8 cellular contexts compared by ENCODE assay signal in the genomic region with DNA sequence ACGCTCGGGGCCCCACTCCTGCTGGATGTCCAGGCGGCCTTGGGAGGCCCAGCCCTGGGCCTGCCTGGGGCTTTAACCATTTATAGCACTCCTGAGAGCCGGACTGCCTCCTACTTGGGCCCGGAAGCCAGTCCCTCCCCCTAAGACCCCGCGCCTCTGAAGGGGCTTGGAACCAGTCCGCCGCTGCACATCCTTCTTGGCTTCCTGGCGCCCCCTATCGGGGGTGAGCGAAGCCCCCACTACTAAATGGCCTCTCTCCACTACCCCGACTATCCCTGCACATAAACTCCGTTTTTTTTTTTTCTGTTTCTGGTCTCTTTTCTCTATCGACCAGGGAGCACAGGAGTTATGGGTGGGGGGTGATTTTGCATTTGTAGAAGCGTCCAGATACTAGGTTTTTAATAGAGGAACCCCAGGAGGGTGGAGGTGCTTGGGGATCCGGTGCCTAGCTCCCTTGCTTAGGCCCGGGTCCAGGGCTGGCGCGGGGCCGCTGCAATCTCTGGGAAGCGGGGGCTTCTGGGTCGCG. TPM values are rescaled to one million over a fixed set of nuclear protein-coding genes. Genes with fewer than 3 reads are reported as not detected.
A peak's percentile ranks its signal among the peaks of the same experiment; 100 is the strongest.
DNase-seq lines count a peak whose midpoint lies in the region; ATAC-seq, FAIRE-seq and TF ChIP-seq lines count a peak whose summit lies in the region.

No MANE protein-coding gene starts in this region.

- CTCF ChIA-PET in A549 (lab: Yijun Ruan, JAX): interaction anchor here (0.6 to 20.5 kb wide), 24 partner anchors 14 to 216 kb away, joined by 3 to 314 read pairs (median 4); partner anchors contain the start of genes B3GNT9, CES4A, EXOC3L1 and FBXL8

- FAIRE-seq in A549 (lab: Jason Lieb, UNC): no peak

- peak; percentile 76 for TF ChIP-seq CTCF in A549 (IDR thresholded peaks at IDR 0.05)
- peak; percentile 76 for TF ChIP-seq CTCF in GM13977 (IDR thresholded peaks at IDR 0.05; ENCODE audit: extremely low read depth, insufficient read depth, missing control alignments)
- peak; percentile 28 for TF ChIP-seq CTCF in mucosa of descending colon (IDR thresholded peaks at IDR 0.05)

- TF ChIP-seq EP300 in A549 (IDR thresholded peaks at IDR 0.05): no peak

- peak in 1 of 2 experiments; percentile 39; a peak in 3 of 5 replicates for TF ChIP-seq RAD21 in A549 (conservative IDR thresholded peaks at IDR 0.05 in 1 of 2, IDR thresholded peaks at IDR 0.05 in 1 of 2)

- H3K27ac ChIP-seq in A549 (peak overlapping the region; percentile 97 to 99), ectodermal cell (ENCODE audit: insufficient read depth, low read depth, low read length, poor library complexity, severe bottlenecking) (no peak overlapping the region)

- no peaks in the 10 kb centered on the region for H3K9me3 ChIP-seq in A549
- H3K9me3 ChIP-seq in ectodermal cell (ENCODE audit: control insufficient read depth, low read length): no peaks in the 10 kb centered on the region
- H3K9me3 ChIP-seq in mucosa of descending colon: no peaks in the 10 kb centered on the region

- intact Hi-C loops in mucosa of descending colon (cut with DNase I, micrococcal nuclease): no loop called here

- peak overlapping the region; percentile 51 for H3K4me3 ChIP-seq in A549
- peak overlapping the region; percentile 32 for H3K4me3 ChIP-seq in ectodermal cell (ENCODE audit: insufficient read depth, low read depth, low read length)
- H3K4me3 ChIP-seq in mucosa of descending colon: no peak overlapping the region

- H3K4me1 ChIP-seq in A549 (peaks cover 36% of the 10 kb centered on the region), ectodermal cell (ENCODE audit: control insufficient read depth, insufficient read depth, low read length) (peaks cover 13% of the 10 kb centered on the region), mucosa of descending colon (ENCODE audit: low read depth) (peaks cover 44% of the 10 kb centered on the region)

- DNase-seq in A549 (ENCODE audit: low read depth in 1 of 2, low spot score in 1 of 2) (peak in 1 of 2 experiments; percentile 50), GM13977 (ENCODE audit: low spot score) (no peak), SK-MEL-5 (ENCODE audit: low read depth, low spot score) (peak; percentile 53), mucosa of descending colon (peak in 2 of 3 donors; percentile 65 to 68), NCI-H2196 treated with DMSO at 0.1 percent for 48 hours (lab: John Stamatoyannopoulos, UW; ENCODE audit: unreplicated experiment) (no peak), SKM-1 treated with dmso at 0.1 percent for 144 hours (lab: John Stamatoyannopoulos, UW; ENCODE audit: unreplicated experiment) (no peak)

- H3K27me3 ChIP-seq in ectodermal cell (ENCODE audit: control insufficient read depth, insufficient read depth, low read length, poor library complexity, severe bottlenecking): peaks cover 98% of the 10 kb centered on the region

- no peak for TF ChIP-seq POLR2A in A549 (IDR thresholded peaks at IDR 0.05; ENCODE audit: low read length)

- POLR2A ChIA-PET in A549 (lab: Yijun Ruan, JAX): interaction anchor here (1.0 to 2.9 kb wide), 6 partner anchors 9 to 209 kb away, joined by 3 to 46 read pairs (median 4); partner anchors contain the start of genes CES3, FBXL8, FHOD1 and TRADD

- H3K4me2 ChIP-seq in A549: peak overlapping the region; percentile 99

- 19% methylated on average over 24 of the region's 24 CpGs for WGBS in A549 (ENCODE audit: missing lambda C conversion rate)
- 2% methylated on average over 24 of the region's 24 CpGs for WGBS in ectodermal cell, 2 experiments

- H3K36me3 ChIP-seq in ectodermal cell (ENCODE audit: control insufficient read depth, insufficient read depth, low read length): no peaks in the 10 kb centered on the region
- H3K36me3 ChIP-seq in mucosa of descending colon (ENCODE audit: low read depth): no peaks in the 10 kb centered on the region

- ATAC-seq in A549 (peak; percentile 1 to 25; a peak in 4 of 6 replicates), mucosa of descending colon (no peak), GM21825 (IDR thresholded peaks at IDR 0.05; ENCODE audit: unreplicated experiment) (no peak)

- in situ Hi-C loops in GM13977 (cut with MboI; ENCODE audit: low pct_unique_long_range_greater_than_20kb, low sequenced_read_pairs, unreplicated experiment) (no loop called here), SK-MEL-5 (cut with HindIII; ENCODE audit: low pct_unique_long_range_greater_than_20kb, low sequenced_read_pairs) (no loop called here)

TF ChIP-seq in A549, 52 proteins besides CTCF, POLR2A, EP300 and RAD21:
- TF ChIP-seq NPAS2 (CRISPR knock-in tag; IDR thresholded peaks at IDR 0.05; ENCODE audit: borderline replicate concordance) (no peak), SMC3 (IDR thresholded peaks at IDR 0.05) (peak; percentile 27; the same call in 1 of the 3 replicates)

RNA-seq across cellular contexts. Expression of gene NOL3, which starts 0.6 kb away (rescaled TPM):
- polyA plus RNA-seq in A549 (2011; rRNA removed) (22.6 and 24.4 TPM in 2 replicates), A549 (2017; fragmentation: RNase III; extraction: RNeasy Plus Mini Kit Qiagen cat#74134 plus additional on column Dnase treatment) (38.5 to 41.3 TPM (median 39.1 TPM) in 3 replicates)
- 36.9 and 41.0 TPM in 2 replicates for polyA plus RNA-seq in A549 (2012; cell fraction: cytosol; rRNA removed)
- polyA plus RNA-seq in A549 (2012; cell fraction: nucleus; rRNA removed): 53.4 and 79.4 TPM in 2 replicates
- 9.0 and 10.6 TPM in 2 replicates for polyA minus RNA-seq in A549 (2011; rRNA and poly(A)+ RNA removed)
- total RNA-seq in SK-MEL-5 (2014; rRNA removed; shearing (Covaris generic)): 7.8 and 13.2 TPM in 2 replicates
- polyA plus RNA-seq in SK-MEL-5 (2015; cell fraction: cytosol; rRNA removed): 11.3 and 15.5 TPM in 2 replicates
- polyA plus RNA-seq in SK-MEL-5 (2015; cell fraction: nucleus; rRNA removed): 73.0 and 87.1 TPM in 2 replicates
- polyA plus RNA-seq in ectodermal cell (2013, experiment 1 of 4): 13.2 TPM
- 8.1 TPM for polyA plus RNA-seq in ectodermal cell (2013, experiment 2 of 4)
- 7.0 TPM for polyA plus RNA-seq in ectodermal cell (2013, experiment 3 of 4)
- polyA plus RNA-seq in ectodermal cell (2013, experiment 4 of 4): 7.3 TPM
- 10 to 100 TPM; 23.5 to 35.9 (median 32.0) TPM for total RNA-seq in mucosa of descending colon

RNA-seq across cellular contexts. Expression of gene HSF4, which starts 5.2 kb away (rescaled TPM):
- polyA plus RNA-seq in A549 (2011; rRNA removed) (8.3 and 11.7 TPM in 2 replicates), A549 (2017; fragmentation: RNase III; extraction: RNeasy Plus Mini Kit Qiagen cat#74134 plus additional on column Dnase treatment) (15.3 to 22.0 TPM (median 18.9 TPM) in 3 replicates)
- polyA plus RNA-seq in A549 (2012; cell fraction: cytosol; rRNA removed): 12.1 and 13.7 TPM in 2 replicates
- 198 and 241 TPM in 2 replicates for polyA plus RNA-seq in A549 (2012; cell fraction: nucleus; rRNA removed)
- polyA minus RNA-seq in A549 (2011; rRNA and poly(A)+ RNA removed): 4.9 and 5.0 TPM in 2 replicates
- 28.7 and 40.9 TPM in 2 replicates for total RNA-seq in SK-MEL-5 (2014; rRNA removed; shearing (Covaris generic))
- polyA plus RNA-seq in SK-MEL-5 (2015; cell fraction: cytosol; rRNA removed): 2.9 and 3.1 TPM in 2 replicates
- polyA plus RNA-seq in SK-MEL-5 (2015; cell fraction: nucleus; rRNA removed): 815 and 943 TPM in 2 replicates
- polyA plus RNA-seq in ectodermal cell (2013, experiment 1 of 4): not detected
- not detected for polyA plus RNA-seq in ectodermal cell (2013, experiment 2 of 4)
- polyA plus RNA-seq in ectodermal cell (2013, experiment 3 of 4): 1.6 TPM
- polyA plus RNA-seq in ectodermal cell (2013, experiment 4 of 4): 0.53 TPM
- total RNA-seq in mucosa of descending colon: 100 to 1,000 TPM in 1 of 3 donors, 10 to 100 TPM in 2; 26.0 to 113 (median 64.4) TPM

RNA-seq across cellular contexts. Expression of gene FBXL8, which starts 9.9 kb away (rescaled TPM):
- polyA plus RNA-seq in A549 (2011; rRNA removed): 5.4 and 5.6 TPM in 2 replicates
- 10.7 and 15.0 TPM in 2 replicates for polyA plus RNA-seq in A549 (2012; cell fraction: cytosol; rRNA removed)
- 99.8 and 200 TPM in 2 replicates for polyA plus RNA-seq in A549 (2012; cell fraction: nucleus; rRNA removed)
- polyA plus RNA-seq in A549 (2017; fragmentation: RNase III; extraction: RNeasy Plus Mini Kit Qiagen cat#74134 plus additional on column Dnase treatment): 12.5 to 14.4 TPM (median 13.1 TPM) in 3 replicates
- polyA minus RNA-seq in A549 (2011; rRNA and poly(A)+ RNA removed): 2.4 and 2.6 TPM in 2 replicates
- total RNA-seq in SK-MEL-5 (2014; rRNA removed; shearing (Covaris generic)): 5.1 and 6.4 TPM in 2 replicates
- 3.8 and 5.0 TPM in 2 replicates for polyA plus RNA-seq in SK-MEL-5 (2015; cell fraction: cytosol; rRNA removed)
- polyA plus RNA-seq in SK-MEL-5 (2015; cell fraction: nucleus; rRNA removed): 164 and 185 TPM in 2 replicates
- 0.70 TPM for polyA plus RNA-seq in ectodermal cell (2013, experiment 1 of 4)
- 0.21 TPM for polyA plus RNA-seq in ectodermal cell (2013, experiment 2 of 4)
- not detected for polyA plus RNA-seq in ectodermal cell (2013, experiment 3 of 4)
- polyA plus RNA-seq in ectodermal cell (2013, experiment 4 of 4): 0.20 TPM
- 10 to 100 TPM; 23.3 to 33.8 (median 24.5) TPM for total RNA-seq in mucosa of descending colon

RNA-seq across cellular contexts. Expression of gene TRADD, which starts 10.0 kb away (rescaled TPM):
- polyA plus RNA-seq in A549 (2011; rRNA removed) (7.8 and 9.1 TPM in 2 replicates), A549 (2017; fragmentation: RNase III; extraction: RNeasy Plus Mini Kit Qiagen cat#74134 plus additional on column Dnase treatment) (13.2 to 15.2 TPM (median 15.2 TPM) in 3 replicates)
- 22.9 and 30.0 TPM in 2 replicates for polyA plus RNA-seq in A549 (2012; cell fraction: cytosol; rRNA removed)
- polyA plus RNA-seq in A549 (2012; cell fraction: nucleus; rRNA removed): 35.6 and 45.2 TPM in 2 replicates
- polyA minus RNA-seq in A549 (2011; rRNA and poly(A)+ RNA removed): 3.5 and 4.4 TPM in 2 replicates
- total RNA-seq in SK-MEL-5 (2014; rRNA removed; shearing (Covaris generic)): 18.3 and 21.1 TPM in 2 replicates
- polyA plus RNA-seq in SK-MEL-5 (2015; cell fraction: cytosol; rRNA removed): 18.1 and 18.3 TPM in 2 replicates
- polyA plus RNA-seq in SK-MEL-5 (2015; cell fraction: nucleus; rRNA removed): 38.5 and 58.4 TPM in 2 replicates
- polyA plus RNA-seq in ectodermal cell (2013, experiment 1 of 4): 0.37 TPM
- polyA plus RNA-seq in ectodermal cell (2013, experiment 2 of 4): 0.52 TPM
- 0.69 TPM for polyA plus RNA-seq in ectodermal cell (2013, experiment 3 of 4)
- 0.65 TPM for polyA plus RNA-seq in ectodermal cell (2013, experiment 4 of 4)
- 10 to 100 TPM; 21.0 to 27.4 (median 26.6) TPM for total RNA-seq in mucosa of descending colon

RNA-seq across cellular contexts. Expression of gene MATCAP1, which starts 14.1 kb away (rescaled TPM):
- polyA plus RNA-seq in A549 (2011; rRNA removed): 7.2 and 7.5 TPM in 2 replicates
- polyA plus RNA-seq in A549 (2012; cell fraction: cytosol; rRNA removed): 14.3 and 20.0 TPM in 2 replicates
- 109 and 134 TPM in 2 replicates for polyA plus RNA-seq in A549 (2012; cell fraction: nucleus; rRNA removed)
- 16.1 to 23.5 TPM (median 20.8 TPM) in 3 replicates for polyA plus RNA-seq in A549 (2017; fragmentation: RNase III; extraction: RNeasy Plus Mini Kit Qiagen cat#74134 plus additional on column Dnase treatment)
- polyA minus RNA-seq in A549 (2011; rRNA and poly(A)+ RNA removed): 10.8 and 13.6 TPM in 2 replicates
- 3.9 and 4.4 TPM in 2 replicates for total RNA-seq in SK-MEL-5 (2014; rRNA removed; shearing (Covaris generic))
- polyA plus RNA-seq in SK-MEL-5 (2015; cell fraction: cytosol; rRNA removed): 4.6 and 8.4 TPM in 2 replicates
- 167 and 246 TPM in 2 replicates for polyA plus RNA-seq in SK-MEL-5 (2015; cell fraction: nucleus; rRNA removed)
- 67.9 TPM for polyA plus RNA-seq in ectodermal cell (2013, experiment 1 of 4)
- 55.8 TPM for polyA plus RNA-seq in ectodermal cell (2013, experiment 2 of 4)
- 53.4 TPM for polyA plus RNA-seq in ectodermal cell (2013, experiment 3 of 4)
- polyA plus RNA-seq in ectodermal cell (2013, experiment 4 of 4): 60.5 TPM
- 10 to 100 TPM; 24.8 to 35.1 (median 29.2) TPM for total RNA-seq in mucosa of descending colon

Comparison
In these comparisons a context has a peak if more than half of its experiments do, and no peak if none do; other contexts are left out.
1. ATAC-seq: peak in A549 (2 of 2); none in mucosa of descending colon (single experiment) and GM21825 (single experiment).
2. DNase-seq: peak in SK-MEL-5 (single experiment) and mucosa of descending colon (2 of 3); none in GM13977 (single experiment), NCI-H2196 treated with DMSO at 0.1 percent for 48 hours (single experiment) and SKM-1 treated with dmso at 0.1 percent for 144 hours (single experiment).
3. Peak in every context shown above with its lines, with median percentiles within 50 percentile points of each other: CTCF ChIP-seq.